In genomic region chr11:130068546-130068985, GRCh38 we compare ENCODE assay signal across 8 cellular contexts. TPM values are rescaled to one million over a fixed set of nuclear protein-coding genes. Genes with fewer than 3 reads are reported as not detected.
A peak's percentile ranks its signal among the peaks of the same experiment; 100 is the strongest.
DNase-seq lines count a peak whose midpoint lies in the region; ATAC-seq and TF ChIP-seq lines count a peak whose summit lies in the region.

No MANE protein-coding gene starts in this region.

- no peak overlapping the region for H3K27ac ChIP-seq in ectodermal cell (ENCODE audit: insufficient read depth, low read depth, low read length, poor library complexity, severe bottlenecking)

- TF ChIP-seq CTCF in BJ (IDR thresholded peaks at IDR 0.05; ENCODE audit: insufficient read depth, low read depth, low read length) = no peak
- TF ChIP-seq CTCF in NB4 (IDR thresholded peaks at IDR 0.05; ENCODE audit: low read depth, low read length) = no peak
- no peak for TF ChIP-seq CTCF in nephron (IDR thresholded peaks at IDR 0.05; ENCODE audit: unreplicated experiment in 3 of 3)

- 38 to 42% methylated on average over 18 of the region's 18 CpGs for WGBS in ectodermal cell, 2 experiments

- CTCF ChIA-PET in BJ (lab: Yijun Ruan, JAX) = no interaction called here

- H3K9me3 Mint-ChIP-seq in nephron = no peaks in the 10 kb centered on the region

- no peak for DNase-seq in BJ (ENCODE audit: low read depth)
- DNase-seq in NB4 (ENCODE audit: low read depth) = no peak
- no peak for DNase-seq in cortex of kidney (lab: John Stamatoyannopoulos, UW)
- DNase-seq in NCI-H345 treated with DMSO at 0.1 percent for 48 hours (lab: John Stamatoyannopoulos, UW; ENCODE audit: unreplicated experiment) = no peak
- DNase-seq in NCI-H446 (lab: John Stamatoyannopoulos, UW) = no peak

- peaks cover 21% of the 10 kb centered on the region for H3K4me1 Mint-ChIP-seq in nephron

- H3K4me3 ChIP-seq in BJ (ENCODE audit: low read depth, low read length) (peak overlapping the region; percentile 58), NB4 (ENCODE audit: low read depth, low read length) (peak overlapping the region; percentile 52), ectodermal cell (ENCODE audit: insufficient read depth, low read depth, low read length) (peak overlapping the region; percentile 66)

- H3K27me3 ChIP-seq in BJ (ENCODE audit: control insufficient read depth, insufficient read depth, low read length) (peaks cover 1% of the 10 kb centered on the region; the same call in 1 of the 2 replicates), ectodermal cell (ENCODE audit: control insufficient read depth, insufficient read depth, low read length, poor library complexity, severe bottlenecking) (peaks cover 21% of the 10 kb centered on the region)

- no peaks in the 10 kb centered on the region for H3K36me3 Mint-ChIP-seq in nephron (ENCODE audit: low read depth)

- peak overlapping the region; percentile 82 to 96 (median 94) for H3K27ac Mint-ChIP-seq in nephron

- no peaks in the 10 kb centered on the region for H3K9me3 ChIP-seq in ectodermal cell (ENCODE audit: control insufficient read depth, low read length)

- H3K36me3 ChIP-seq in BJ (ENCODE audit: control insufficient read depth, insufficient read depth, low read length) (no peaks in the 10 kb centered on the region), ectodermal cell (ENCODE audit: control insufficient read depth, insufficient read depth, low read length) (no peaks in the 10 kb centered on the region)

- no peak for ATAC-seq in GM21526 (IDR thresholded peaks at IDR 0.05; ENCODE audit: low FRiP score, unreplicated experiment)

- no peak for TF ChIP-seq POLR2A in NB4 (IDR thresholded peaks at IDR 0.05; ENCODE audit: extremely low read depth, insufficient read length)

- POLR2A ChIA-PET in BJ (lab: Charles Lee) = no interaction called here

- peaks cover 8% of the 10 kb centered on the region for H3K27me3 Mint-ChIP-seq in nephron (ENCODE audit: low read depth)

- H3K4me1 ChIP-seq in ectodermal cell (ENCODE audit: control insufficient read depth, insufficient read depth, low read length) = peaks cover 10% of the 10 kb centered on the region

- H3K4me3 Mint-ChIP-seq in nephron = peak overlapping the region; percentile 89 to 99 (median 92)

RNA-seq across cellular contexts. Expression of gene APLP2, which starts 1.1 kb away (rescaled TPM):
- polyA plus RNA-seq in BJ (2011; rRNA removed) = 382 and 465 TPM in 2 replicates
- 62.7 and 74.8 TPM in 2 replicates for polyA minus RNA-seq in BJ (2011; rRNA and poly(A)+ RNA removed)
- 445 TPM for polyA plus RNA-seq in ectodermal cell (2013, experiment 1 of 4)
- 439 TPM for polyA plus RNA-seq in ectodermal cell (2013, experiment 2 of 4)
- polyA plus RNA-seq in ectodermal cell (2013, experiment 3 of 4) = 337 TPM
- 378 TPM for polyA plus RNA-seq in ectodermal cell (2013, experiment 4 of 4)
